ENCODE assay signal across 8 cellular contexts in the genomic region with DNA sequence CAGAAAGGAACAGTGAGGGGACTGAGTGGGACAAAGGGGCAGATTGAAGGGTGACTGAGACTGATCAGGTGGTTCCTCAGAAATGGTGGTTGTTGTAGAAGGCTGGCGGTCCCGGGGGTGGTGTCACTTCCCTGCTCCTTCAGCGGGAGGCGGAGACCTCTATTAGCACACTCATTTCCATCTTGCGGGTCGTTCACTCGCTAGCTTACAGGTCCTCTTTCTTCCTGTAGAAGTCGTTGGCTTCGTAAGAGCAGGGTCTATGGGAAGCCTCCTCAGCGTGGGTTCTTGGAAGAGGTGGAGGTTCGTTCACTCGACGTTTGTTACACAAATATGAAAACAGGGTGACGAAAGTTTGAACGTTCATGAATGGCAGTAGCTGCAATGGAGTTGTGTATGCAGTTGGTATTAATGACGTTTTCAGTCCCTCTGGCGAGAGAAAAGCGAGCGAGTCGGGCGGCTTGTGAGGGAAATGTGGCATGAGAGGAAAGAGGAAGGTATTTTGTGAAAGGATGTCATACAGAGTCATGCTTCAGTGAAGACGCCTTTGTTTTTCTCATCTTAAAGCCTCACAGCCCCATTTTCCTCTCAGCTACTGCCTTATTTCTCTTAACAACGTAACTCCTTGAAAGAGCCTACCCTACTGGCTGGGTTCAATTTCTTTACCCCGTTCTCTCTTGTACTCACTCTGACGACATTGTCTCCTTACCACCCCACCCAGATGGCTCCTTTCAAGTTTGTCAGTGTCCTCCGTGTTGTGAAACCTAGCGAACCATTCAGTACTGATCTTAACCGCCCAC. TPM values are rescaled to one million over a fixed set of nuclear protein-coding genes. Genes with fewer than 3 reads are reported as not detected.
DNase-seq lines count a peak whose midpoint lies in the region; ATAC-seq lines count a peak whose summit lies in the region.

No MANE protein-coding gene starts in this region.

- DNase-seq in NCI-H2171 treated with DMSO at 0.1 percent for 48 hours (lab: John Stamatoyannopoulos, UW) (peak; percentile 25), NCI-H2171 (lab: John Stamatoyannopoulos, UW) (no peak), NCI-H146 treated with DMSO at 0.1 percent for 48 hours (lab: John Stamatoyannopoulos, UW; ENCODE audit: unreplicated experiment) (peak; percentile 78), dermis blood vessel endothelial cell (peak; percentile 87), lung microvascular endothelial cell (ENCODE audit: low read depth in 2 of 2) (peak; percentile 54 to 62)
- DNase-seq in stimulated activated CD8-positive, alpha-beta memory T cell treated with anti-CD3 and anti-CD28 coated beads, Interleukin-7, amount 100 ng/mL, for 48 hours (ENCODE audit: extremely low read depth in 1 of 2, low read depth in 1 of 2): peak; percentile 4 to 16

- peak; percentile 36 for ATAC-seq in HG02678 (IDR thresholded peaks at IDR 0.05; ENCODE audit: unreplicated experiment)
- ATAC-seq in activated CD4-positive, CD25-positive, alpha-beta regulatory T cell treated with anti-CD3 and anti-CD28 coated beads, Interleukin-2, amount 50 U/mL, for 24 hours: peak; percentile 59 to 64

RNA-seq across cellular contexts. Expression of gene EFCAB13, which starts 0.7 kb away (rescaled TPM):
- total RNA-seq in dermis blood vessel endothelial cell (6.6 and 17.2 TPM in 2 replicates), lung microvascular endothelial cell (2.4 and 6.2 TPM in 2 replicates)
